Comparison of ENCODE assay signal across 22 cellular contexts in genomic region chr5:138566792-138567191, GRCh38. TPM values are rescaled to one million over a fixed set of nuclear protein-coding genes. Genes with fewer than 3 reads are reported as not detected.
A peak's percentile ranks its signal among the peaks of the same experiment; 100 is the strongest.
DNase-seq lines count a peak whose midpoint lies in the region; ATAC-seq and TF ChIP-seq lines count a peak whose summit lies in the region.
"Had no signal": no experiment of that assay in that cellular context is flagged by ENCODE, and none has a peak within 500 bp of the region (broad histone marks: within the 10 kb centered on the region; RNA-seq: fewer than 3 reads in every experiment).

No MANE protein-coding gene starts in this region.

- peaks cover 64% of the 10 kb centered on the region for H3K4me1 Mint-ChIP-seq in activated CD4-positive, alpha-beta T cell treated with anti-CD3 and anti-CD28 coated beads for 36 hours
- peaks cover 42 to 70% (median 60%) of the 10 kb centered on the region in 3 donors for H3K4me1 Mint-ChIP-seq in T-cell
- H3K4me1 Mint-ChIP-seq in effector memory CD8-positive, alpha-beta T cell (ENCODE audit: low read depth in 2 of 2): peaks cover 45 to 52% of the 10 kb centered on the region in 2 donors
- peaks cover 56 to 60% of the 10 kb centered on the region in 2 donors for H3K4me1 Mint-ChIP-seq in natural killer cell

- CTCF ChIA-PET in activated CD4-positive, alpha-beta T cell treated with anti-CD3 and anti-CD28 coated beads for 36 hours (lab: Charles Lee): interaction anchor here (1.3 to 2.1 kb wide), 4 partner anchors 10 to 18 kb away, joined by 3 to 16 read pairs (median 6); no protein-coding TSS in a partner anchor
- CTCF ChIA-PET in T-cell (lab: Charles Lee): interaction anchor here (0.7 to 1.9 kb wide), 4 partner anchors 19 to 746 kb away, joined by 3 to 9 read pairs (median 6); partner anchors contain the start of genes ETF1 (in 1 of the 2) and REEP2 (in 1 of the 2)

- ATAC-seq in activated CD4-positive, alpha-beta T cell treated with anti-CD3 and anti-CD28 coated beads for 36 hours: no peak
- ATAC-seq in T-cell (replicated peaks in 1 of 4): no peak
- ATAC-seq in effector memory CD8-positive, alpha-beta T cell (replicated peaks): no peak
- ATAC-seq in natural killer cell: no peak
- no peak for ATAC-seq in HG02981 (IDR thresholded peaks at IDR 0.05; ENCODE audit: unreplicated experiment)
- ATAC-seq: PC-3 had no signal

- intact Hi-C loops in activated CD4-positive, alpha-beta T cell treated with anti-CD3 and anti-CD28 coated beads for 36 hours (cut with DNase I, micrococcal nuclease): loop anchor here in 1 of 2 experiments (2.0 kb wide), 1 partner anchor 18 kb away; no protein-coding TSS in a partner anchor
- intact Hi-C loops in natural killer cell (cut with micrococcal nuclease): loop anchor here (10.0 kb wide), 1 partner anchor 818 kb away; the partner anchor contains the start of genes MZB1 and SLC23A1

- peaks cover 80% of the 10 kb centered on the region for H3K36me3 Mint-ChIP-seq in activated CD4-positive, alpha-beta T cell treated with anti-CD3 and anti-CD28 coated beads for 36 hours (ENCODE audit: low read depth)
- peaks cover 55% of the 10 kb centered on the region for H3K36me3 Mint-ChIP-seq in T-cell
- peaks cover 92% of the 10 kb centered on the region for H3K36me3 Mint-ChIP-seq in effector memory CD8-positive, alpha-beta T cell (ENCODE audit: insufficient read depth)
- H3K36me3 Mint-ChIP-seq in natural killer cell: peaks cover 27% of the 10 kb centered on the region

- no peak overlapping the region for H3K4me3 Mint-ChIP-seq in activated CD4-positive, alpha-beta T cell treated with anti-CD3 and anti-CD28 coated beads for 36 hours
- no peak overlapping the region for H3K4me3 Mint-ChIP-seq in T-cell
- H3K4me3 Mint-ChIP-seq in effector memory CD8-positive, alpha-beta T cell: peak overlapping the region; percentile 62 to 82
- peak overlapping the region; percentile 84 for H3K4me3 Mint-ChIP-seq in natural killer cell

- peak overlapping the region; percentile 68 for H3K27ac Mint-ChIP-seq in activated CD4-positive, alpha-beta T cell treated with anti-CD3 and anti-CD28 coated beads for 36 hours
- H3K27ac Mint-ChIP-seq in T-cell (peak overlapping the region; percentile 81 to 92), natural killer cell (peak overlapping the region; percentile 87 to 92)
- H3K27ac Mint-ChIP-seq in effector memory CD8-positive, alpha-beta T cell: peak overlapping the region; percentile 90 to 92

- no peaks in the 10 kb centered on the region for H3K9me3 Mint-ChIP-seq in activated CD4-positive, alpha-beta T cell treated with anti-CD3 and anti-CD28 coated beads for 36 hours (ENCODE audit: low read depth)
- H3K9me3 Mint-ChIP-seq in T-cell: no peaks in the 10 kb centered on the region
- no peaks in the 10 kb centered on the region for H3K9me3 Mint-ChIP-seq in effector memory CD8-positive, alpha-beta T cell
- H3K9me3 Mint-ChIP-seq in natural killer cell: no peaks in the 10 kb centered on the region
- H3K9me3 Mint-ChIP-seq: activated T-helper 2 cell treated with anti-CD3 and anti-CD28 coated beads, Interferon-gamma antibody, Interleukin-2, Interleukin-4, amounts not matched to agents 10 μg/mL and 5 μg/mL and 100 μg/mL, durations not matched to agents 14 hours and 24 hours and 36 hours had no signal

- POLR2A ChIA-PET in activated CD4-positive, alpha-beta T cell treated with anti-CD3 and anti-CD28 coated beads for 36 hours (lab: Charles Lee): interaction anchor here (0.6 to 1.9 kb wide), 5 partner anchors 8 to 399 kb away, joined by 3 to 12 read pairs (median 4); partner anchors contain the start of genes EGR1 and HSPA9
- POLR2A ChIA-PET in T-cell (lab: Charles Lee): interaction anchor here (0.6 to 1.5 kb wide), 4 partner anchors 9 to 13 kb away, joined by 3 to 11 read pairs (median 5); partner anchors contain the start of gene HSPA9 (in 1 of the 2)

- DNase-seq in activated CD4-positive, alpha-beta T cell treated with anti-CD3 and anti-CD28 coated beads for 36 hours: no peak
- DNase-seq in activated CD4-positive, alpha-beta T cell treated with anti-CD3 and anti-CD28 coated beads, Interleukin-2, amount 50 U/mL, for 48 hours: no peak
- DNase-seq in T-cell: no peak
- DNase-seq in effector memory CD8-positive, alpha-beta T cell: no peak
- DNase-seq in natural killer cell: no peak
- DNase-seq in superior temporal gyrus (ENCODE audit: extremely low spot score): no peak
- no peak for DNase-seq in stimulated activated CD4-positive, alpha-beta T cell treated with anti-CD3 and anti-CD28 coated beads, Interleukin-2, amount 100 ng/mL, for 48 hours
- DNase-seq: 8988T; AML-193; aorta; Calu3; central memory CD4-positive, alpha-beta T cell; esophagus squamous epithelium; H7; KG1; NCI-H1048; NCI-H1930; PC-3; SHP77 treated with DMSO at 0.1 percent for 48 hours; spleen had no signal

- no peaks in the 10 kb centered on the region for H3K27me3 Mint-ChIP-seq in activated CD4-positive, alpha-beta T cell treated with anti-CD3 and anti-CD28 coated beads for 36 hours
- H3K27me3 Mint-ChIP-seq in T-cell (no peaks in the 10 kb centered on the region), natural killer cell (ENCODE audit: low read depth in 2 of 2) (no peaks in the 10 kb centered on the region)
- no peaks in the 10 kb centered on the region for H3K27me3 Mint-ChIP-seq in effector memory CD8-positive, alpha-beta T cell

- TF ChIP-seq CTCF in natural killer cell (IDR thresholded peaks at IDR 0.05): no peak

RNA-seq across cellular contexts. Expression of gene HSPA9, which starts 8.4 kb away (rescaled TPM):
- 100 to 1,000 TPM; 431 to 466 TPM for total RNA-seq in activated CD4-positive, alpha-beta T cell treated with anti-CD3 and anti-CD28 coated beads for 36 hours
- 100 to 1,000 TPM; 148 to 299 (median 162) TPM for total RNA-seq in T-cell
- 100 to 1,000 TPM; 272 to 308 (median 308) TPM for total RNA-seq in natural killer cell

RNA-seq across cellular contexts. Expression of gene ETF1, which starts 23.8 kb away (rescaled TPM):
- 100 to 1,000 TPM; 140 to 156 TPM for total RNA-seq in activated CD4-positive, alpha-beta T cell treated with anti-CD3 and anti-CD28 coated beads for 36 hours
- total RNA-seq in T-cell (100 to 1,000 TPM in 1 of 5 donors, 10 to 100 TPM in 4; 40.1 to 115 (median 43.2) TPM), natural killer cell (100 to 1,000 TPM; 135 to 189 (median 136) TPM)

Comparison
In these comparisons a context has a peak if more than half of its experiments do, and no peak if none do; other contexts are left out.
1. H3K4me3 Mint-ChIP-seq: peak in effector memory CD8-positive, alpha-beta T cell (2 of 2) and natural killer cell (single experiment); none in activated CD4-positive, alpha-beta T cell treated with anti-CD3 and anti-CD28 coated beads for 36 hours (single experiment) and T-cell (0 of 3).
2. Peak in every context shown above with its lines, with median percentiles within 50 percentile points of each other: H3K27ac Mint-ChIP-seq.